5 cellular contexts compared by ENCODE assay signal in genomic region chrX:68892134-68892533, GRCh38.
"Had no signal": no experiment of that assay in that cellular context is flagged by ENCODE, and none has a peak within 500 bp of the region (broad histone marks: within the 10 kb centered on the region; RNA-seq: fewer than 3 reads in every experiment).

No MANE protein-coding gene starts in this region.

- H2AFZ ChIP-seq: GM23248 had no signal

- H3K4me3 Mint-ChIP-seq: H9 had no signal

- H3K4me3 ChIP-seq: GM23248 had no signal

- DNase-seq: GM23248, GOT3, H9, HCEC 1CT, IMR-90 had no signal

- H3K9ac ChIP-seq: GM23248 had no signal

- H3K27ac Mint-ChIP-seq: H9 had no signal

- H3K27ac ChIP-seq: GM23248 had no signal
